Comparison of ENCODE assay signal across 7 cellular contexts in genomic region chr13:77519396-77519795, GRCh38. TPM values are rescaled to one million over a fixed set of nuclear protein-coding genes. Genes with fewer than 3 reads are reported as not detected.
"Had no signal": no experiment of that assay in that cellular context is flagged by ENCODE, and none has a peak within 500 bp of the region (broad histone marks: within the 10 kb centered on the region; RNA-seq: fewer than 3 reads in every experiment).

No MANE protein-coding gene starts in this region.

RNA-seq across cellular contexts. Expression of gene SCEL, which starts 16.1 kb away (rescaled TPM):
- total RNA-seq: GM23248, GM23338, H1, H4, H7, H9, HFFc6 had no signal
- polyA plus RNA-seq: GM23248, GM23338, H1 had no signal
